Comparison of ENCODE assay signal across 1 cellular context in the genomic region with DNA sequence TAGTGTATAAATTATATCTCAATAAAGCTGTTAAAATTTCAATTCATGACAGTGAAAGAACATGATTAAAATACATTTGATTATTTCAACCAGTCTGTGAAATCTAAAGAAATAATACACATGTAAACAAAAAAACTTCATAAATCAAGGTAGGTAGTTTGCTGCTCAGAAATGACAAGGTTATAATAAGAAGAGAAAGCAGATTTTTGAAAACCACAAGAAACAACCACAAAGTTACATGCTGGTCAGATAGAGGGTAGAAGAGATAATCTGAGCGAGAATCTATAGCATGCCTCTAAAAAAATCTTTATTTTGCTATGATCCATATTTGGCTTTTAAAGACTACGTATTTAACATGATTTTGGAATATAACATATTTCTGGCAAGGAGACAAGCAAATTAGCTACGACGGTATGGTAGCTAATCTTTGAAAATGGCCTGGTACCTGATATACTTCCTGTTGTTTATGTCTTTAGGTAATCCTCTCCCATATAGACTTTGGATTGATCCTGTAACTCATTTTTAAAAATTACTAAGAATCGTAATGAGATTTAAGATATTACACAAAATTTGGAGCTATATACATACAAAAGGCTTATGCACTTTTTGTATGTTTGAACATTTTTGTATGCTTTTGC.
TF ChIP-seq lines count a peak whose summit lies in the region.

No MANE protein-coding gene starts in this region.

TF ChIP-seq in GM12878, 131 proteins besides CTCF, POLR2A, EP300 and RAD21:
- TF ChIP-seq RUNX3 (IDR thresholded peaks at IDR 0.05; ENCODE audit: low read length) (peak; percentile 90), CBFB (IDR thresholded peaks at IDR 0.05; ENCODE audit: low read depth) (peak; percentile 44; the same call in 1 of the 2 replicates), NFIC (IDR thresholded peaks at IDR 0.05; ENCODE audit: low read depth, low read length) (peak; percentile 42; the same call in 1 of the 2 replicates), BHLHE40 (IDR thresholded peaks at IDR 0.05; ENCODE audit: borderline replicate concordance in 1 of 2, low read depth in 2 of 2, low read length in 1 of 2) (no peak), PML (IDR thresholded peaks at IDR 0.05; ENCODE audit: low read length) (no peak)
- TF ChIP-seq, protein P1, sequence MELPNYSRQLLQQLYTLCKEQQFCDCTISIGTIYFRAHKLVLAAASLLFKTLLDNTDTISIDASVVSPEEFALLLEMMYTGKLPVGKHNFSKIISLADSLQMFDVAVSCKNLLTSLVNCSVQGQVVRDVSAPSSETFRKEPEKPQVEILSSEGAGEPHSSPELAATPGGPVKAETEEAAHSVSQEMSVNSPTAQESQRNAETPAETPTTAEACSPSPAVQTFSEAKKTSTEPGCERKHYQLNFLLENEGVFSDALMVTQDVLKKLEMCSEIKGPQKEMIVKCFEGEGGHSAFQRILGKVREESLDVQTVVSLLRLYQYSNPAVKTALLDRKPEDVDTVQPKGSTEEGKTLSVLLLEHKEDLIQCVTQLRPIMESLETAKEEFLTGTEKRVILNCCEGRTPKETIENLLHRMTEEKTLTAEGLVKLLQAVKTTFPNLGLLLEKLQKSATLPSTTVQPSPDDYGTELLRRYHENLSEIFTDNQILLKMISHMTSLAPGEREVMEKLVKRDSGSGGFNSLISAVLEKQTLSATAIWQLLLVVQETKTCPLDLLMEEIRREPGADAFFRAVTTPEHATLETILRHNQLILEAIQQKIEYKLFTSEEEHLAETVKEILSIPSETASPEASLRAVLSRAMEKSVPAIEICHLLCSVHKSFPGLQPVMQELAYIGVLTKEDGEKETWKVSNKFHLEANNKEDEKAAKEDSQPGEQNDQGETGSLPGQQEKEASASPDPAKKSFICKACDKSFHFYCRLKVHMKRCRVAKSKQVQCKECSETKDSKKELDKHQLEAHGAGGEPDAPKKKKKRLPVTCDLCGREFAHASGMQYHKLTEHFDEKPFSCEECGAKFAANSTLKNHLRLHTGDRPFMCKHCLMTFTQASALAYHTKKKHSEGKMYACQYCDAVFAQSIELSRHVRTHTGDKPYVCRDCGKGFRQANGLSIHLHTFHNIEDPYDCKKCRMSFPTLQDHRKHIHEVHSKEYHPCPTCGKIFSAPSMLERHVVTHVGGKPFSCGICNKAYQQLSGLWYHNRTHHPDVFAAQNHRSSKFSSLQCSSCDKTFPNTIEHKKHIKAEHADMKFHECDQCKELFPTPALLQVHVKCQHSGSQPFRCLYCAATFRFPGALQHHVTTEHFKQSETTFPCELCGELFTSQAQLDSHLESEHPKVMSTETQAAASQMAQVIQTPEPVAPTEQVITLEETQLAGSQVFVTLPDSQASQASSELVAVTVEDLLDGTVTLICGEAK (IDR thresholded peaks at IDR 0.05; ENCODE audit: borderline replicate concordance) = no peak
- TF ChIP-seq, protein P2, sequence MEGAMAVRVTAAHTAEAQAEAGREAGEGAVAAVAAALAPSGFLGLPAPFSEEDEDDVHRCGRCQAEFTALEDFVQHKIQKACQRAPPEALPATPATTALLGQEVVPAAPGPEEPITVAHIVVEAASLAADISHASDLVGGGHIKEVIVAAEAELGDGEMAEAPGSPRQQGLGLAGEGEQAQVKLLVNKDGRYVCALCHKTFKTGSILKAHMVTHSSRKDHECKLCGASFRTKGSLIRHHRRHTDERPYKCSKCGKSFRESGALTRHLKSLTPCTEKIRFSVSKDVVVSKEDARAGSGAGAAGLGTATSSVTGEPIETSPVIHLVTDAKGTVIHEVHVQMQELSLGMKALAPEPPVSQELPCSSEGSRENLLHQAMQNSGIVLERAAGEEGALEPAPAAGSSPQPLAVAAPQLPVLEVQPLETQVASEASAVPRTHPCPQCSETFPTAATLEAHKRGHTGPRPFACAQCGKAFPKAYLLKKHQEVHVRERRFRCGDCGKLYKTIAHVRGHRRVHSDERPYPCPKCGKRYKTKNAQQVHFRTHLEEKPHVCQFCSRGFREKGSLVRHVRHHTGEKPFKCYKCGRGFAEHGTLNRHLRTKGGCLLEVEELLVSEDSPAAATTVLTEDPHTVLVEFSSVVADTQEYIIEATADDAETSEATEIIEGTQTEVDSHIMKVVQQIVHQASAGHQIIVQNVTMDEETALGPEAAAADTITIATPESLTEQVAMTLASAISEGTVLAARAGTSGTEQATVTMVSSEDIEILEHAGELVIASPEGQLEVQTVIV (IDR thresholded peaks at IDR 0.05; ENCODE audit: borderline replicate concordance, partially characterized antibody) = no peak
TF ChIP-seq in GM12878: peak in this region for 3.
